Comparison of ENCODE assay signal across 1 cellular context in the genomic region with DNA sequence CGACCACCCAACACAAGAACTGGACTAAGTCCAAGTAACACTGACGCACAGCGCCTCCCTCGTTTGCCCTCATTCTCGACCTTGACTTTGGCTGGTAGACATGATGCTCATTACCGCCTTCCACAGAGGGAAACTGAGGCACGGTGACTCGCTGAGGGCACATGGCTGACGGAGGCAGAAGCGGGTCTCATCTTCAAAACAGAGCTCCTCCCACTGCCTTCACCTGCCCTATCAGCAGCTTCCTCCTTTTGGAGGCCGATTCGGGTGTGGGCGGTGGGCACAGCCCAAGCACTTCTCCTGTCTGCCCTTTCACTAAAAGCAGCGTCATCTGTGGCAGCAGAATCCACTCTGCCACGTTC.
TF ChIP-seq lines count a peak whose summit lies in the region.

No MANE protein-coding gene starts in this region.

TF ChIP-seq in SK-N-SH, 30 proteins besides CTCF, POLR2A, EP300 and RAD21 (continued from another document):
- TF ChIP-seq, protein P1, sequence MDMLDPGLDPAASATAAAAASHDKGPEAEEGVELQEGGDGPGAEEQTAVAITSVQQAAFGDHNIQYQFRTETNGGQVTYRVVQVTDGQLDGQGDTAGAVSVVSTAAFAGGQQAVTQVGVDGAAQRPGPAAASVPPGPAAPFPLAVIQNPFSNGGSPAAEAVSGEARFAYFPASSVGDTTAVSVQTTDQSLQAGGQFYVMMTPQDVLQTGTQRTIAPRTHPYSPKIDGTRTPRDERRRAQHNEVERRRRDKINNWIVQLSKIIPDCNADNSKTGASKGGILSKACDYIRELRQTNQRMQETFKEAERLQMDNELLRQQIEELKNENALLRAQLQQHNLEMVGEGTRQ (IDR thresholded peaks at IDR 0.05; ENCODE audit: borderline replicate concordance, low read depth, low read length) = no peak
- TF ChIP-seq, protein P2, sequence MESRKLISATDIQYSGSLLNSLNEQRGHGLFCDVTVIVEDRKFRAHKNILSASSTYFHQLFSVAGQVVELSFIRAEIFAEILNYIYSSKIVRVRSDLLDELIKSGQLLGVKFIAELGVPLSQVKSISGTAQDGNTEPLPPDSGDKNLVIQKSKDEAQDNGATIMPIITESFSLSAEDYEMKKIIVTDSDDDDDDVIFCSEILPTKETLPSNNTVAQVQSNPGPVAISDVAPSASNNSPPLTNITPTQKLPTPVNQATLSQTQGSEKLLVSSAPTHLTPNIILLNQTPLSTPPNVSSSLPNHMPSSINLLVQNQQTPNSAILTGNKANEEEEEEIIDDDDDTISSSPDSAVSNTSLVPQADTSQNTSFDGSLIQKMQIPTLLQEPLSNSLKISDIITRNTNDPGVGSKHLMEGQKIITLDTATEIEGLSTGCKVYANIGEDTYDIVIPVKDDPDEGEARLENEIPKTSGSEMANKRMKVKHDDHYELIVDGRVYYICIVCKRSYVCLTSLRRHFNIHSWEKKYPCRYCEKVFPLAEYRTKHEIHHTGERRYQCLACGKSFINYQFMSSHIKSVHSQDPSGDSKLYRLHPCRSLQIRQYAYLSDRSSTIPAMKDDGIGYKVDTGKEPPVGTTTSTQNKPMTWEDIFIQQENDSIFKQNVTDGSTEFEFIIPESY (IDR thresholded peaks at IDR 0.05; ENCODE audit: borderline replicate concordance, low read depth) = no peak
- no peak for TF ChIP-seq JUND (IDR thresholded peaks at IDR 0.05)
- no peak for TF ChIP-seq YY1 (IDR thresholded peaks at IDR 0.05; ENCODE audit: low read depth)
- no peak for TF ChIP-seq RCOR1 (IDR thresholded peaks at IDR 0.05; ENCODE audit: low read length)
